ENCODE assay signal across 27 cellular contexts in genomic region chr5:155651-156410, GRCh38. TPM values are rescaled to one million over a fixed set of nuclear protein-coding genes. Genes with fewer than 3 reads are reported as not detected.
DNase-seq lines count a peak whose midpoint lies in the region; ATAC-seq and TF ChIP-seq lines count a peak whose summit lies in the region.
"Had no signal": no experiment of that assay in that cellular context is flagged by ENCODE, and none has a peak within 500 bp of the region (broad histone marks: within the 10 kb centered on the region; RNA-seq: fewer than 3 reads in every experiment).

No MANE protein-coding gene starts in this region.

- H3K27ac Mint-ChIP-seq in GM23338 (0 out of 2 replicates have a peak overlapping the region, but pooled peaks have one; percentile 6), glutamatergic neuron (ENCODE audit: unreplicated experiment) (no peak overlapping the region)
- no peak overlapping the region for H3K27ac Mint-ChIP-seq in activated CD4-positive, alpha-beta memory T cell treated with anti-CD3 and anti-CD28 coated beads for 36 hours
- H3K27ac Mint-ChIP-seq: activated naive CD8-positive, alpha-beta T cell treated with anti-CD3 and anti-CD28 coated beads, Interleukin-2, amount 50 U/mL, for 24 hours; mesothelial cell of epicardium had no signal

- peaks cover 9% of the 10 kb centered on the region for H4K20me1 ChIP-seq in GM23338 (replicated peaks; ENCODE audit: insufficient read depth)

- TF ChIP-seq CTCF in GM23338 (conservative IDR thresholded peaks at IDR 0.05; ENCODE audit: low read depth in 2 of 2) (no peak), WERI-Rb-1 (IDR thresholded peaks at IDR 0.05; ENCODE audit: low read depth, low read length) (no peak), glutamatergic neuron (IDR thresholded peaks at IDR 0.05; ENCODE audit: partially characterized antibody, unreplicated experiment) (no peak), sigmoid colon (IDR thresholded peaks at IDR 0.05) (no peak)

- no peaks in the 10 kb centered on the region for H3K9me3 Mint-ChIP-seq in GM23338
- peaks cover 3% of the 10 kb centered on the region for H3K9me3 Mint-ChIP-seq in glutamatergic neuron (ENCODE audit: unreplicated experiment)
- H3K9me3 Mint-ChIP-seq in activated CD4-positive, alpha-beta memory T cell treated with anti-CD3 and anti-CD28 coated beads for 36 hours, result no peaks in the 10 kb centered on the region
- H3K9me3 Mint-ChIP-seq: activated naive CD8-positive, alpha-beta T cell treated with anti-CD3 and anti-CD28 coated beads, Interleukin-2, amount 50 U/mL, for 24 hours; central memory CD8-positive, alpha-beta T cell; mesothelial cell of epicardium; naive B cell had no signal

- H3F3A ChIP-seq in GM23338 (replicated peaks; ENCODE audit: low read depth), result no peaks in the 10 kb centered on the region

- no peak overlapping the region for H3K4me2 ChIP-seq in GM23338
- H3K4me2 ChIP-seq: smooth muscle cell had no signal

- TF ChIP-seq POLR2A in sigmoid colon (IDR thresholded peaks at IDR 0.05), result no peak

- DNase-seq in GM23338 (ENCODE audit: low spot score) (no peak), WERI-Rb-1 (peak; percentile 4), glutamatergic neuron (peak; percentile 10), sigmoid colon (peak; percentile 49), NK-92 (lab: John Stamatoyannopoulos, UW; ENCODE audit: unreplicated experiment) (no peak)
- DNase-seq in activated CD4-positive, alpha-beta memory T cell treated with anti-CD3 and anti-CD28 coated beads for 36 hours, result no peak
- DNase-seq: activated CD4-positive, CD25-positive, alpha-beta regulatory T cell; activated gamma-delta T cell; activated naive CD8-positive, alpha-beta T cell treated with anti-CD3 and anti-CD28 coated beads, Interleukin-2, amount 50 U/mL, for 24 hours; activated T-cell treated with anti-CD3 and anti-CD28 coated beads for 4 hours; IMR-90; left ventricle myocardium superior; naive B cell; NCI-H1048; NCI-H2029 treated with DMSO at 0.1 percent for 48 hours; NCI-H2227 treated with DMSO at 0.1 percent for 48 hours; NCI-H526 treated with DMSO at 0.1 percent for 48 hours; retina; SIG-M5; trophoblast cell had no signal

- WGBS in sigmoid colon, 2 donors, result 82 to 89% methylated on average over 23 of the region's 23 CpGs

- no peak for ATAC-seq in GM23338
- ATAC-seq in GM21515 (IDR thresholded peaks at IDR 0.05; ENCODE audit: unreplicated experiment), result no peak
- ATAC-seq: activated naive CD8-positive, alpha-beta T cell treated with anti-CD3 and anti-CD28 coated beads, Interleukin-2, amount 50 U/mL, for 24 hours; left ventricle myocardium superior had no signal

- H3K27me3 Mint-ChIP-seq in GM23338 (ENCODE audit: insufficient read depth, low read depth, poor library complexity), result peaks cover 16% of the 10 kb centered on the region
- peaks cover 5% of the 10 kb centered on the region for H3K27me3 Mint-ChIP-seq in glutamatergic neuron (ENCODE audit: unreplicated experiment)
- peaks cover 11% of the 10 kb centered on the region for H3K27me3 Mint-ChIP-seq in activated CD4-positive, alpha-beta memory T cell treated with anti-CD3 and anti-CD28 coated beads for 36 hours
- H3K27me3 Mint-ChIP-seq: activated naive CD8-positive, alpha-beta T cell treated with anti-CD3 and anti-CD28 coated beads, Interleukin-2, amount 50 U/mL, for 24 hours had no signal

- H3K4me3 Mint-ChIP-seq in GM23338, result no peak overlapping the region
- no peak overlapping the region for H3K4me3 Mint-ChIP-seq in glutamatergic neuron (ENCODE audit: unreplicated experiment)
- H3K4me3 Mint-ChIP-seq in activated CD4-positive, alpha-beta memory T cell treated with anti-CD3 and anti-CD28 coated beads for 36 hours, result no peak overlapping the region
- H3K4me3 Mint-ChIP-seq: activated naive CD8-positive, alpha-beta T cell treated with anti-CD3 and anti-CD28 coated beads, Interleukin-2, amount 50 U/mL, for 24 hours; central memory CD8-positive, alpha-beta T cell; mesothelial cell of epicardium had no signal

- H3K9me3 ChIP-seq in WERI-Rb-1 (ENCODE audit: severe bottlenecking), result no peaks in the 10 kb centered on the region
- no peaks in the 10 kb centered on the region for H3K9me3 ChIP-seq in sigmoid colon

- no peaks in the 10 kb centered on the region for H3K9me2 ChIP-seq in GM23338 (ENCODE audit: insufficient read depth)

- intact Hi-C loops in sigmoid colon (cut with DNase I), result no loop called here
- intact Hi-C loops in activated CD4-positive, alpha-beta memory T cell treated with anti-CD3 and anti-CD28 coated beads for 36 hours (cut with micrococcal nuclease), result no loop called here

- POLR2A ChIA-PET in activated CD4-positive, alpha-beta memory T cell treated with anti-CD3 and anti-CD28 coated beads for 36 hours (lab: Charles Lee), result no interaction called here

- no peaks in the 10 kb centered on the region for H3K79me2 ChIP-seq in GM23338 (replicated peaks; ENCODE audit: insufficient read depth)

- H3K36me3 ChIP-seq in GM23338 (ENCODE audit: insufficient read depth), result peaks cover 28% of the 10 kb centered on the region; the same call in 1 of the 2 replicates
- no peaks in the 10 kb centered on the region for H3K36me3 ChIP-seq in WERI-Rb-1
- no peaks in the 10 kb centered on the region for H3K36me3 ChIP-seq in sigmoid colon

- H3K4me3 ChIP-seq in GM23338, result no peak overlapping the region
- no peak overlapping the region for H3K4me3 ChIP-seq in WERI-Rb-1 (ENCODE audit: low read depth, low read length)
- H3K4me3 ChIP-seq in sigmoid colon, result no peak overlapping the region
- H3K4me3 ChIP-seq: smooth muscle cell had no signal

- TF ChIP-seq EP300 in sigmoid colon (IDR thresholded peaks at IDR 0.05), result no peak

- no peaks in the 10 kb centered on the region for H3K27me3 ChIP-seq in GM23338 (ENCODE audit: insufficient read depth)
- H3K27me3 ChIP-seq in WERI-Rb-1 (ENCODE audit: insufficient read depth, low read depth, severe bottlenecking), result peaks cover 6% of the 10 kb centered on the region
- H3K27me3 ChIP-seq in sigmoid colon, result no peaks in the 10 kb centered on the region

- H3K4me1 ChIP-seq in GM23338 (ENCODE audit: insufficient read depth) (no peaks in the 10 kb centered on the region), sigmoid colon (no peaks in the 10 kb centered on the region)

- peaks cover 71% of the 10 kb centered on the region for H3K36me3 Mint-ChIP-seq in GM23338 (ENCODE audit: low read depth)
- peaks cover 13% of the 10 kb centered on the region for H3K36me3 Mint-ChIP-seq in glutamatergic neuron (ENCODE audit: unreplicated experiment)
- no peaks in the 10 kb centered on the region for H3K36me3 Mint-ChIP-seq in activated CD4-positive, alpha-beta memory T cell treated with anti-CD3 and anti-CD28 coated beads for 36 hours
- H3K36me3 Mint-ChIP-seq: naive B cell had no signal

- H3K27ac ChIP-seq in GM23338 (ENCODE audit: low read depth) (no peak overlapping the region), WERI-Rb-1 (no peak overlapping the region), sigmoid colon (no peak overlapping the region)
- H3K27ac ChIP-seq: epithelial cell of prostate had no signal

- H3K4me1 Mint-ChIP-seq in GM23338 (peaks cover 18% of the 10 kb centered on the region), glutamatergic neuron (ENCODE audit: low read depth, unreplicated experiment) (peaks cover 15% of the 10 kb centered on the region)
- no peaks in the 10 kb centered on the region for H3K4me1 Mint-ChIP-seq in activated CD4-positive, alpha-beta memory T cell treated with anti-CD3 and anti-CD28 coated beads for 36 hours (ENCODE audit: low read depth)
- H3K4me1 Mint-ChIP-seq: naive B cell had no signal

- CTCF ChIA-PET in activated CD4-positive, alpha-beta memory T cell treated with anti-CD3 and anti-CD28 coated beads for 36 hours (lab: Charles Lee), result no interaction called here

- H2AFZ ChIP-seq in GM23338, result no peak overlapping the region

TF ChIP-seq in GM23338, 12 proteins besides CTCF, POLR2A, EP300 and RAD21 (continues in another document):
- TF ChIP-seq EZH2 (IDR thresholded peaks at IDR 0.05; ENCODE audit: low read depth, unreplicated experiment) (no peak), REST (IDR thresholded peaks at IDR 0.05; ENCODE audit: unreplicated experiment) (no peak), STAT1 (IDR thresholded peaks at IDR 0.05; ENCODE audit: unreplicated experiment) (no peak), ETS1 (IDR thresholded peaks at IDR 0.05) (no peak)

RNA-seq across cellular contexts. Expression of gene LRRC14B, which starts 35.5 kb away (rescaled TPM):
- not detected in 2 replicates for total RNA-seq in GM23338 (2014; rRNA removed; shearing (Covaris generic))
- polyA plus RNA-seq in GM23338 (2016; fragmentation: Nextera tagmentation; extraction: Ambion mirVana) (not detected in 2 replicates), sigmoid colon (not detected)
- total RNA-seq in glutamatergic neuron (ENCODE audit: unreplicated experiment) (not detected), sigmoid colon (under 1 TPM in 1 of 4 donors, not detected in 3; 0.66 TPM)
- not detected for total RNA-seq in activated CD4-positive, alpha-beta memory T cell treated with anti-CD3 and anti-CD28 coated beads for 36 hours
- total RNA-seq: glomerular endothelial cell, IMR-90, osteocyte, smooth muscle cell had no signal
- polyA plus RNA-seq: IMR-90, smooth muscle cell had no signal

Comparison
In these comparisons a context has a peak if more than half of its experiments do, and no peak if none do; other contexts are left out.
1. DNase-seq: peak in WERI-Rb-1 (single experiment), glutamatergic neuron (single experiment) and sigmoid colon (single experiment); none in GM23338 (single experiment), activated CD4-positive, alpha-beta memory T cell treated with anti-CD3 and anti-CD28 coated beads for 36 hours (single experiment) and NK-92 (single experiment).